In the genomic region with DNA sequence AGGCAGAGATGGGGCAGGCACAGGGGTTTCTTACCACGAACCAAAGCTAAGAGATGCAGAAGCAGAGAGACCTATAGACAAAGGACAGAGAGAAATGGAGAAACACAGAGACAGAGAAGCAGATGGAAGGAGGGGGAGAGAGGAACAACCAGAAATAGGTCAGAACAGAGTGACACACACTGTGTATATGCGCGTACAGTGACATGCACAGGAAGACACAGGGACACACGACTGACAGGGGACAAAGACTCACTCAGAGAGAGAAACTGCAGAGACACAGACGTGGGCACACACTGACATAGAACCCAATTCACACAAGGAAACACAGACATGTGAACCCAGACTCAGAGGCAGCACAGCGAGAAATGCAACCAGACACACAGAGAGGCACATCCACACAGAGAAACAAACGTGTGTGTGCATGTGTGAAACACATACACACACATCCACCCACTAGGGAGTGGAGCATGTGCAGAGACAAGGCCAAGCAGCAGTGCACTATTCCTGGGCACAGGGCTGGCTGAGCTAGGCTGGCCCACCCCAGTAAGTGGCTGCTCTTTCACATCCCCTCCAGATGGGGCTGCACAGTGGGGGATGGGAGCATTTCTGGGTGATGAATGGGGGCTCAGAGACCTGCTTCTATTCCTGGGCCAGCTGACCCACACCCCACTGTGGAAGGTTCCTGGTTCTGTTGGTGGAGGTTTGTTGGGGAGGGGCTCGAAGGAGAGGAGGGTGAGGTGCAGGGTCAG, we compare ENCODE assay signal across 15 cellular contexts.
A peak's percentile ranks its signal among the peaks of the same experiment; 100 is the strongest.
DNase-seq lines count a peak whose midpoint lies in the region; ATAC-seq and TF ChIP-seq lines count a peak whose summit lies in the region.
"Had no signal": no experiment of that assay in that cellular context is flagged by ENCODE, and none has a peak within 500 bp of the region (broad histone marks: within the 10 kb centered on the region; RNA-seq: fewer than 3 reads in every experiment).

No MANE protein-coding gene starts in this region.

- peaks cover 6% of the 10 kb centered on the region for H3K4me1 Mint-ChIP-seq in activated CD4-positive, alpha-beta T cell treated with anti-CD3 and anti-CD28 coated beads, Interleukin-2, amount 10 ng/mL, durations not matched to agents 7 days and 5 days
- H3K4me1 Mint-ChIP-seq in activated CD4-positive, alpha-beta T cell treated with anti-CD3 and anti-CD28 coated beads for 36 hours, result peaks cover 6% of the 10 kb centered on the region
- H3K4me1 Mint-ChIP-seq in immature natural killer cell, result peaks cover 30 to 38% of the 10 kb centered on the region in 2 donors

- H3K27ac ChIP-seq in angular gyrus (ENCODE audit: low read depth, low read length), result peak overlapping the region; percentile 64
- no peak overlapping the region for H3K27ac ChIP-seq in brain microvascular endothelial cell
- H3K27ac ChIP-seq: GM23248, HL-60 had no signal

- POLR2A ChIA-PET in activated CD4-positive, alpha-beta T cell treated with anti-CD3 and anti-CD28 coated beads, Interleukin-2, amount 10 ng/mL, durations not matched to agents 7 days and 5 days (lab: Charles Lee), result no interaction called here
- POLR2A ChIA-PET in activated CD4-positive, alpha-beta T cell treated with anti-CD3 and anti-CD28 coated beads for 36 hours (lab: Charles Lee), result no interaction called here

- H3K27me3 Mint-ChIP-seq in activated CD4-positive, alpha-beta T cell treated with anti-CD3 and anti-CD28 coated beads, Interleukin-2, amount 10 ng/mL, durations not matched to agents 7 days and 5 days, result no peaks in the 10 kb centered on the region
- H3K27me3 Mint-ChIP-seq in activated CD4-positive, alpha-beta T cell treated with anti-CD3 and anti-CD28 coated beads for 36 hours, result peaks cover 5% of the 10 kb centered on the region
- peaks cover 2 to 10% (median 6%) of the 10 kb centered on the region in 3 donors for H3K27me3 Mint-ChIP-seq in immature natural killer cell (ENCODE audit: low read depth in 3 of 3)

- no peaks in the 10 kb centered on the region for H3K27me3 ChIP-seq in brain microvascular endothelial cell (replicated peaks)

- no peak for ATAC-seq in activated CD4-positive, alpha-beta T cell treated with anti-CD3 and anti-CD28 coated beads for 36 hours
- no peak for ATAC-seq in HG03108 (IDR thresholded peaks at IDR 0.05; ENCODE audit: unreplicated experiment)

- CTCF ChIA-PET in activated CD4-positive, alpha-beta T cell treated with anti-CD3 and anti-CD28 coated beads, Interleukin-2, amount 10 ng/mL, durations not matched to agents 7 days and 5 days (lab: Charles Lee), result interaction anchor here (1.6 kb wide), 1 partner anchor 12 kb away, joined by 3 read pairs; no protein-coding TSS in a partner anchor
- CTCF ChIA-PET in activated CD4-positive, alpha-beta T cell treated with anti-CD3 and anti-CD28 coated beads for 36 hours (lab: Charles Lee), result no interaction called here

- peak overlapping the region; percentile 33 for H3K27ac Mint-ChIP-seq in activated CD4-positive, alpha-beta T cell treated with anti-CD3 and anti-CD28 coated beads, Interleukin-2, amount 10 ng/mL, durations not matched to agents 7 days and 5 days
- no peak overlapping the region for H3K27ac Mint-ChIP-seq in activated CD4-positive, alpha-beta T cell treated with anti-CD3 and anti-CD28 coated beads for 36 hours
- peak overlapping the region; percentile 17 to 80 (median 64) for H3K27ac Mint-ChIP-seq in immature natural killer cell

- H3K9me3 Mint-ChIP-seq in activated CD4-positive, alpha-beta T cell treated with anti-CD3 and anti-CD28 coated beads, Interleukin-2, amount 10 ng/mL, durations not matched to agents 7 days and 5 days, result no peaks in the 10 kb centered on the region
- no peaks in the 10 kb centered on the region for H3K9me3 Mint-ChIP-seq in activated CD4-positive, alpha-beta T cell treated with anti-CD3 and anti-CD28 coated beads for 36 hours (ENCODE audit: low read depth)
- no peaks in the 10 kb centered on the region for H3K9me3 Mint-ChIP-seq in immature natural killer cell

- no peak for TF ChIP-seq CTCF in brain microvascular endothelial cell (IDR thresholded peaks at IDR 0.05; ENCODE audit: low read depth, low read length, missing control alignments)

- DNase-seq in activated CD4-positive, alpha-beta T cell treated with anti-CD3 and anti-CD28 coated beads, Interleukin-2, amount 10 ng/mL, durations not matched to agents 7 days and 5 days, result no peak
- DNase-seq in activated CD4-positive, alpha-beta T cell treated with anti-CD3 and anti-CD28 coated beads for 36 hours, result no peak
- DNase-seq in immature natural killer cell, result peak in 1 of 3 donors; percentile 6
- no peak for DNase-seq in stimulated activated CD4-positive, alpha-beta T cell treated with anti-CD3 and anti-CD28 coated beads, Interleukin-2, amount 100 ng/mL, for 24 hours
- no peak for DNase-seq in brain microvascular endothelial cell
- DNase-seq in stimulated activated naive CD4-positive, alpha-beta T cell treated with Interleukin-2 at 50 U/mL for 16 hours (lab: John Stamatoyannopoulos, UW), result no peak
- DNase-seq: GM23248, KBM-7, NCI-H1048, NCI-H2227 treated with DMSO at 0.1 percent for 48 hours, NCI-H524 treated with DMSO at 0.1 percent for 48 hours, OCI-M1 had no signal

- in situ Hi-C loops in brain microvascular endothelial cell (cut with HindIII; ENCODE audit: low pct_ligation_motif_present, low sequenced_read_pairs), result no loop called here

- no peaks in the 10 kb centered on the region for H3K36me3 Mint-ChIP-seq in activated CD4-positive, alpha-beta T cell treated with anti-CD3 and anti-CD28 coated beads, Interleukin-2, amount 10 ng/mL, durations not matched to agents 7 days and 5 days (ENCODE audit: low read depth)
- no peaks in the 10 kb centered on the region for H3K36me3 Mint-ChIP-seq in activated CD4-positive, alpha-beta T cell treated with anti-CD3 and anti-CD28 coated beads for 36 hours (ENCODE audit: low read depth)
- no peaks in the 10 kb centered on the region for H3K36me3 Mint-ChIP-seq in immature natural killer cell

- H3K4me3 ChIP-seq in brain microvascular endothelial cell (ENCODE audit: low read depth, low read length), result no peak overlapping the region
- H3K4me3 ChIP-seq: GM23248 had no signal

- H3K4me3 Mint-ChIP-seq in activated CD4-positive, alpha-beta T cell treated with anti-CD3 and anti-CD28 coated beads, Interleukin-2, amount 10 ng/mL, durations not matched to agents 7 days and 5 days, result no peak overlapping the region
- H3K4me3 Mint-ChIP-seq in activated CD4-positive, alpha-beta T cell treated with anti-CD3 and anti-CD28 coated beads for 36 hours, result no peak overlapping the region
- peak overlapping the region; percentile 3 to 80 (median 69) for H3K4me3 Mint-ChIP-seq in immature natural killer cell

- intact Hi-C loops in activated CD4-positive, alpha-beta T cell treated with anti-CD3 and anti-CD28 coated beads for 36 hours (cut with DNase I, micrococcal nuclease), result no loop called here

- H3K36me3 ChIP-seq in brain microvascular endothelial cell (replicated peaks), result no peaks in the 10 kb centered on the region

Comparison
In these comparisons a context has a peak if more than half of its experiments do, and no peak if none do; other contexts are left out.
1. H3K4me3 Mint-ChIP-seq: peak in immature natural killer cell (5 of 5); none in activated CD4-positive, alpha-beta T cell treated with anti-CD3 and anti-CD28 coated beads, Interleukin-2, amount 10 ng/mL, durations not matched to agents 7 days and 5 days (single experiment) and activated CD4-positive, alpha-beta T cell treated with anti-CD3 and anti-CD28 coated beads for 36 hours (single experiment).